ENCODE assay signal across 1 cellular context in the genomic region with DNA sequence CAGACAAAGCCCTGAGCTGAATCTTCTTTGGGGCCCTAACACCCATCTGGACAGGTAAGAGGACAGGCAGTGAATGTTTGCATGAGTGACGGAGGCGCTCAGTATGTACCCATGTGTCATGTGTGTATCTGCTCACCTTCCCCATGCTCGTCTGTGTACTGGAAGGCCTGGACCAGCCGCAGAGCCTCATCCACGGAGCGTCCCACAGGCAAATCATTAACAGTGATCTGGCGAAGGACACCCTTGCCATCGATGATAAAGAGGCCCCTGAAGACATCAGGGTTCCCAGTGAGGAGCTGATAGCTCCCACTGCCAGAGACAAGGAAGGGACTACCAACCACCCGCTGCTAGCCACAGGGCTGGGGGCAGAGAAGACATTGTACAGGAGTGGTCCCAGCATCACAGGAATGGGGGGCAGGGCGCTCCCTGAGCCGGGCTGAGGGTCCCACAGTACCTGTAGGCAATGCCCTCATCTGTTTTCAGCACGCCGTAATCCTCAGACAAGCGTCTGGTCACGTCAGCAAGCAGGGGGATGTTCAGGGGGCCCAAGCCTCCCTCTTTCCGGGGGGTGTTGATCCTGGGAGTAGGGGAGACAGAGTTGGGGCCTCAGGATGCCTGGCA.
TF ChIP-seq lines count a peak whose summit lies in the region.

No MANE protein-coding gene starts in this region.

TF ChIP-seq in IMR-90, 13 proteins besides CTCF, POLR2A, EP300 and RAD21:
- TF ChIP-seq NFE2L2 (IDR thresholded peaks at IDR 0.05; ENCODE audit: low read depth, low read length): no peak
- no peak for TF ChIP-seq CHD1 (IDR thresholded peaks at IDR 0.05; ENCODE audit: low read depth, low read length)
TF ChIP-seq in IMR-90: peak in this region for 0.
